In the genomic region with DNA sequence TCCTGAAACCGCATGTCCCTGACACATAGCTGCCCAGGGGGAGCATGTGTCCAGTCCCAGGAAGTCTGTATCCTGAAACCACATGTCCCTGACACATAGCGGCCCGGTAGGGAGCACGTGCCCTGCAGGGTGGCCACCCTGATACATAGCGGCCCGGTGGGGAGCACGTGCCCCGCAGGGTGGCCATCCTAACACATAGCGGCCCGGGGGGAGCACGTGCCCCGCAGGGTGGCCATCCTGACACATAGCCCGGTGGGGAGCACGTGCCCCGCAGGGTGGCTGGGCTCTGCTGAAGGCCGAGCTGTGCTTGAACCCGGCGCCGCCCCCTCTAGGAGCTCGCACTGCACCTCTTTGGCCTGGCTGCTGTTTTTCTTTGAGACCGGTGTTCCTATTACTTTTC, we compare ENCODE assay signal across 20 cellular contexts. TPM values are rescaled to one million over a fixed set of nuclear protein-coding genes. Genes with fewer than 3 reads are reported as not detected.
"Had no signal": no experiment of that assay in that cellular context is flagged by ENCODE, and none has a peak within 500 bp of the region (broad histone marks: within the 10 kb centered on the region; RNA-seq: fewer than 3 reads in every experiment).

No MANE protein-coding gene starts in this region.

- H3K4me1 ChIP-seq: body of pancreas, upper lobe of right lung had no signal

- DNase-seq: activated CD4-positive, alpha-beta T cell treated with anti-CD3 and anti-CD28 coated beads, Interleukin-2, amount 10 ng/mL, durations not matched to agents 24 days and 14 days; activated CD8-positive, alpha-beta T cell treated with anti-CD3 and anti-CD28 coated beads, Interleukin-2, amount 10 ng/mL, durations not matched to agents 7 days and 5 days; activated gamma-delta T cell treated with Interleukin-2 at 50 U/mL for 16 hours; anterior cingulate cortex; body of pancreas; caudate nucleus; effector CD4-positive, alpha-beta T cell; kidney; naive thymus-derived CD4-positive, alpha-beta T cell; occipital lobe; posterior cingulate gyrus; stimulated activated CD4-positive, alpha-beta T cell treated with anti-CD3 and anti-CD28 coated beads, Interleukin-2, amount 100 ng/mL, for 48 hours; stimulated activated CD8-positive, alpha-beta memory T cell treated with anti-CD3 and anti-CD28 coated beads, Interleukin-4, amount 100 ng/mL, for 48 hours; stimulated activated naive CD4-positive, alpha-beta T cell; T-cell; upper lobe of right lung had no signal

- H3K4me3 ChIP-seq: body of pancreas, lung, upper lobe of right lung had no signal

- H3K9me3 ChIP-seq: body of pancreas, upper lobe of right lung had no signal

- H3K27me3 ChIP-seq: body of pancreas, upper lobe of right lung had no signal

- H3K27ac ChIP-seq: body of pancreas, upper lobe of right lung, VCaP had no signal

- ATAC-seq: activated CD4-positive, CD25-positive, alpha-beta regulatory T cell treated with anti-CD3 and anti-CD28 coated beads, Interleukin-2, amount 50 U/mL, for 24 hours; activated CD8-positive, alpha-beta T cell treated with anti-CD3 and anti-CD28 coated beads, Interleukin-2, amount 10 ng/mL, durations not matched to agents 7 days and 5 days; body of pancreas; naive thymus-derived CD4-positive, alpha-beta T cell; upper lobe of right lung had no signal

RNA-seq across cellular contexts. Expression of a gene that starts 33.8 kb away (rescaled TPM):
- total RNA-seq: subcutaneous adipose tissue had no signal
- polyA plus RNA-seq: naive thymus-derived CD4-positive, alpha-beta T cell had no signal
